ENCODE assay signal across 25 cellular contexts in genomic region chr12:74285773-74286172, GRCh38.
"Had no signal": no experiment of that assay in that cellular context is flagged by ENCODE, and none has a peak within 500 bp of the region (broad histone marks: within the 10 kb centered on the region; RNA-seq: fewer than 3 reads in every experiment).

No MANE protein-coding gene starts in this region.

- H3K4me1 ChIP-seq: left ventricle myocardium inferior, neural progenitor cell, prostate gland, tibial artery, vagina had no signal

- H2AFZ ChIP-seq: hepatocyte, neural progenitor cell had no signal

- H3K36me3 ChIP-seq: brain microvascular endothelial cell, left ventricle myocardium inferior, neural progenitor cell, prostate gland, tibial artery, vagina, WERI-Rb-1 had no signal

- ATAC-seq: activated T-cell treated with anti-CD3 and anti-CD28 coated beads, Interleukin-2, amount 50 U/mL, for 72 hours; mucosa of descending colon; right cardiac atrium had no signal

- H3K9ac ChIP-seq: neural progenitor cell had no signal

- H3K27me3 ChIP-seq: brain microvascular endothelial cell, hepatocyte, neural progenitor cell, tibial artery, vagina had no signal

- H3K9me3 ChIP-seq: left ventricle myocardium inferior, prostate gland, tibial artery, vagina had no signal

- H3K79me2 ChIP-seq: hepatocyte had no signal

- DNase-seq: activated CD4-positive, alpha-beta T cell treated with anti-CD3 and anti-CD28 coated beads for 1 hour; activated CD8-positive, alpha-beta memory T cell treated with anti-CD3 and anti-CD28 coated beads for 24 hours; activated CD8-positive, alpha-beta memory T cell treated with anti-CD3 and anti-CD28 coated beads, Interleukin-2, amount 50 U/mL, for 48 hours; activated effector memory CD4-positive, alpha-beta T cell treated with anti-CD3 and anti-CD28 coated beads, Interleukin-2, amount 50 U/mL, for 16 hours; activated naive CD4-positive, alpha-beta T cell treated with anti-CD3 and anti-CD28 coated beads, Interleukin-2, amount 50 U/mL, for 16 hours; activated T-cell treated with anti-CD3 and anti-CD28 coated beads, Interleukin-2, amount 50 U/mL, for 72 hours; aorta; brain microvascular endothelial cell; cerebellar nuclear complex; cortex of kidney; left ventricle myocardium inferior; mucosa of descending colon; naive B cell; right cardiac atrium; stimulated activated CD4-positive, alpha-beta T cell treated with anti-CD3 and anti-CD28 coated beads, Interleukin-2, amount 100 ng/mL, for 24 hours; stimulated activated naive CD4-positive, alpha-beta T cell treated with Interleukin-2 at 50 U/mL for 16 hours; substantia nigra; T-helper 2 cell; tibial artery had no signal

- H3K4me2 ChIP-seq: hepatocyte, neural progenitor cell had no signal

- H3K4me3 ChIP-seq: hepatocyte, left ventricle myocardium inferior, mucosa of descending colon, neural progenitor cell, prostate gland, tibial artery, vagina had no signal

- H3K27ac ChIP-seq: brain microvascular endothelial cell, hepatocyte, left ventricle myocardium inferior, neural progenitor cell, prostate gland, tibial artery, vagina, WERI-Rb-1 had no signal

- FAIRE-seq: islet of Langerhans had no signal
